Comparison of ENCODE assay signal across 25 cellular contexts in the genomic region with DNA sequence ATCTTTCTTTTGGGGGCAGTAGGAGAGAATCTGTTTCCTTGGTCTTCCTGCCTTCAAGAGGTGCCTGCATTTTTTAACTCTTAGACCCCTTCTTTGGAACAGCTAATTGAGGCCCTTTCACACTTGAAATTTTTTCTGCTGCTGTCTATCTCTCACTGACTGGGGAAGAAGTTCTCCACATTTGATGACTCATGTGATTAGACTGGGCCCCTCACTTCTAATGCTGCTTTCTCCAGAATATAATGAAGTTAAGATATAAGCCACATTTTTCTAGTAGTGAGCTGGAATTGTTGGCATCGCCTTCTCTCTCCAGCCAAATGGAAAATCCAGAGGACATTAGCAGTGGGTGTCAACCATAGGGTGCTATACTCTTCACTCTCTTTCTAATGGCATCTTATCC. TPM values are rescaled to one million over a fixed set of nuclear protein-coding genes. Genes with fewer than 3 reads are reported as not detected.
DNase-seq lines count a peak whose midpoint lies in the region; ATAC-seq and TF ChIP-seq lines count a peak whose summit lies in the region.
"Had no signal": no experiment of that assay in that cellular context is flagged by ENCODE, and none has a peak within 500 bp of the region (broad histone marks: within the 10 kb centered on the region; RNA-seq: fewer than 3 reads in every experiment).

No MANE protein-coding gene starts in this region.

- H3K4me1 ChIP-seq in skeletal muscle satellite cell (ENCODE audit: control insufficient read depth, insufficient read depth, low read length) (peaks cover 27% of the 10 kb centered on the region), suprapubic skin (no peaks in the 10 kb centered on the region)
- H3K4me1 ChIP-seq: body of pancreas, spleen, uterus had no signal

- H3K4me2 ChIP-seq in skeletal muscle satellite cell (ENCODE audit: low read length) = peak overlapping the region; percentile 36

- H3K4me3 ChIP-seq in skeletal muscle satellite cell (ENCODE audit: low read length) (no peak overlapping the region), suprapubic skin (no peak overlapping the region)
- H3K4me3 ChIP-seq: body of pancreas, spleen, uterus had no signal

- H3K36me3 ChIP-seq in skeletal muscle satellite cell (ENCODE audit: insufficient read depth, low read length) (no peaks in the 10 kb centered on the region), suprapubic skin (no peaks in the 10 kb centered on the region)
- H3K36me3 ChIP-seq: spleen, uterus had no signal

- H3K27me3 ChIP-seq in skeletal muscle satellite cell (ENCODE audit: control insufficient read depth, insufficient read depth, low read length) (no peaks in the 10 kb centered on the region), suprapubic skin (no peaks in the 10 kb centered on the region)
- H3K27me3 ChIP-seq: body of pancreas, spleen, uterus had no signal

- no peak for TF ChIP-seq EP300 in suprapubic skin (IDR thresholded peaks at IDR 0.05)

- H3K9ac ChIP-seq in skeletal muscle satellite cell (ENCODE audit: low read depth, low read length) = peak overlapping the region; percentile 68

- DNase-seq in HCEC 1CT (peak; percentile 36), fibroblast of peridontal ligament (ENCODE audit: extremely low read depth) (peak; percentile 27), suprapubic skin (ENCODE audit: low spot score in 2 of 2) (no peak)
- DNase-seq: activated CD4-positive, alpha-beta T cell treated with anti-CD3 and anti-CD28 coated beads, Interleukin-2, amount 50 U/mL, for 48 hours; activated CD4-positive, CD25-positive, alpha-beta regulatory T cell; activated CD8-positive, alpha-beta memory T cell treated with anti-CD3 and anti-CD28 coated beads, Interleukin-2, amount 50 U/mL, for 48 hours; body of pancreas; effector memory CD4-positive, alpha-beta T cell; erythroblast; naive B cell; NCI-H1105; NCI-H2081; NCI-H345; NCI-H82; retina; spleen; stimulated activated CD4-positive, alpha-beta T cell treated with anti-CD3 and anti-CD28 coated beads, Interleukin-2, amount 100 ng/mL, for 48 hours; uterus had no signal

- H3K27ac ChIP-seq in suprapubic skin = no peak overlapping the region
- H3K27ac ChIP-seq: body of pancreas, spleen, uterus had no signal

- 89% methylated on average over 1 of the region's 1 CpG for WGBS in suprapubic skin

- no peak for TF ChIP-seq POLR2A in suprapubic skin (IDR thresholded peaks at IDR 0.05)

- no peaks in the 10 kb centered on the region for H3K9me3 ChIP-seq in skeletal muscle satellite cell (replicated peaks; ENCODE audit: low read length)
- H3K9me3 ChIP-seq in suprapubic skin = no peaks in the 10 kb centered on the region
- H3K9me3 ChIP-seq: body of pancreas, spleen, uterus had no signal

- no peak for TF ChIP-seq CTCF in suprapubic skin (IDR thresholded peaks at IDR 0.05)

- ATAC-seq in SK-N-SH treated with all-trans-retinoic acid at 6 μM for 48 hours = peak; percentile 67
- ATAC-seq in GM21381 (IDR thresholded peaks at IDR 0.05; ENCODE audit: unreplicated experiment) = no peak
- no peak for ATAC-seq in GM18868 (IDR thresholded peaks at IDR 0.05; ENCODE audit: unreplicated experiment)
- ATAC-seq: body of pancreas; stimulated activated memory B cell treated with anti-CD40 and anti-IgM and Interleukin-4, amounts not matched to agents 10 μg/mL and 1 μg/mL and 100 μg/mL, for 72 hours had no signal

TF ChIP-seq in SK-N-SH treated with all-trans-retinoic acid at 6 μM for 48 hours, 23 proteins besides CTCF, POLR2A, EP300 and RAD21:
- TF ChIP-seq CSDC2 (CRISPR knock-in tag; IDR thresholded peaks at IDR 0.05) = no peak
- no peak for TF ChIP-seq ESRRG (CRISPR knock-in tag; IDR thresholded peaks at IDR 0.05)

RNA-seq across cellular contexts. Expression of a gene that starts 12.4 kb away (rescaled TPM):
- 0.22 TPM in 1 of 2 replicates, not detected in the other for total RNA-seq in skeletal muscle satellite cell (2012; rRNA removed)
- total RNA-seq in suprapubic skin = 1 to 10 TPM in 3 of 4 donors, not detected in 1; 1.0 to 2.0 (median 1.4) TPM
- total RNA-seq: activated T-helper 2 cell treated with anti-CD3 and anti-CD28 coated beads, Interferon-gamma antibody, Interleukin-2, Interleukin-4, amounts not matched to agents 10 μg/mL and 5 μg/mL and 100 μg/mL, durations not matched to agents 14 hours and 24 hours and 36 hours; body of pancreas; osteocyte had no signal

Comparison
In these comparisons a context has a peak if more than half of its experiments do, and no peak if none do; other contexts are left out.
1. DNase-seq: peak in HCEC 1CT (single experiment) and fibroblast of peridontal ligament (single experiment); none in suprapubic skin (0 of 2).